Comparison of ENCODE assay signal across 13 cellular contexts in genomic region chr12:71113148-71113547, GRCh38. TPM values are rescaled to one million over a fixed set of nuclear protein-coding genes. Genes with fewer than 3 reads are reported as not detected.
"Had no signal": no experiment of that assay in that cellular context is flagged by ENCODE, and none has a peak within 500 bp of the region (broad histone marks: within the 10 kb centered on the region; RNA-seq: fewer than 3 reads in every experiment).

No MANE protein-coding gene starts in this region.

RNA-seq across cellular contexts. Expression of gene TSPAN8, which starts 44.7 kb away (rescaled TPM):
- total RNA-seq: activated B cell treated with CpG ODN at 0.5 μM for 24 hours; activated CD4-positive, alpha-beta memory T cell treated with anti-CD3 and anti-CD28 coated beads for 36 hours; activated CD4-positive, alpha-beta memory T cell treated with anti-CD3 and anti-CD28 coated beads, Interleukin-2, amount 10 ng/mL, durations not matched to agents 7 days and 5 days; activated CD4-positive, alpha-beta T cell treated with anti-CD3 and anti-CD28 coated beads for 36 hours; activated CD4-positive, alpha-beta T cell treated with anti-CD3 and anti-CD28 coated beads, Interleukin-2, amount 10 ng/mL, durations not matched to agents 24 days and 14 days; activated CD4-positive, alpha-beta T cell treated with anti-CD3 and anti-CD28 coated beads, Interleukin-2, amount 10 ng/mL, durations not matched to agents 7 days and 5 days; activated CD8-positive, alpha-beta memory T cell treated with anti-CD3 and anti-CD28 coated beads for 36 hours; activated CD8-positive, alpha-beta memory T cell treated with anti-CD3 and anti-CD28 coated beads, Interleukin-2, amount 10 ng/mL, durations not matched to agents 7 days and 5 days; activated CD8-positive, alpha-beta T cell treated with anti-CD3 and anti-CD28 coated beads for 36 hours; activated CD8-positive, alpha-beta T cell treated with anti-CD3 and anti-CD28 coated beads, Interleukin-2, amount 10 ng/mL, durations not matched to agents 7 days and 5 days; T-helper 1 cell treated with Interleukin-12 subunit alpha and Interleukin-12 subunit beta and Interleukin-4 antibody, amounts not matched to agents 30 ng/mL and 1 ng/mL, for 36 hours; T-helper 17 cell; T-helper 2 cell treated with Interferon-gamma antibody and Interleukin-4, amounts not matched to agents 100 ng/mL and 5 ng/mL, for 36 hours had no signal
